Comparison of ENCODE assay signal across 29 cellular contexts in genomic region chr6:151252626-151253025, GRCh38.
"Had no signal": no experiment of that assay in that cellular context is flagged by ENCODE, and none has a peak within 500 bp of the region (broad histone marks: within the 10 kb centered on the region; RNA-seq: fewer than 3 reads in every experiment).

No MANE protein-coding gene starts in this region.

- DNase-seq: activated CD4-positive, alpha-beta T cell treated with anti-CD3 and anti-CD28 coated beads for 36 hours; activated CD4-positive, CD25-positive, alpha-beta regulatory T cell; activated CD8-positive, alpha-beta memory T cell treated with anti-CD3 and anti-CD28 coated beads, Interleukin-2, amount 10 ng/mL, durations not matched to agents 7 days and 5 days; activated CD8-positive, alpha-beta T cell treated with anti-CD3 and anti-CD28 coated beads, Interleukin-2, amount 10 ng/mL, durations not matched to agents 7 days and 5 days; activated naive CD4-positive, alpha-beta T cell; activated naive CD8-positive, alpha-beta T cell treated with anti-CD3 and anti-CD28 coated beads for 36 hours; activated T-cell treated with anti-CD3 and anti-CD28 coated beads, Interleukin-2, amount 50 U/mL, for 48 hours; adrenal gland; dermis blood vessel endothelial cell; effector CD4-positive, alpha-beta T cell; foreskin melanocyte; left lung; mesendoderm; nucleus accumbens; psoas muscle; stimulated activated CD4-positive, alpha-beta T cell treated with anti-CD3 and anti-CD28 coated beads, Interleukin-1b, Interleukin-23, amount 100 ng/mL, for 48 hours; stimulated activated CD4-positive, alpha-beta T cell treated with anti-CD3 and anti-CD28 coated beads, Interleukin-4, amount 100 ng/mL, for 4 hours; stimulated activated CD8-positive, alpha-beta memory T cell treated with anti-CD3 and anti-CD28 coated beads, Interleukin-4, amount 100 ng/mL, for 48 hours; stimulated activated naive CD8-positive, alpha-beta T cell treated with anti-CD3 and anti-CD28 coated beads, Interleukin-15, amount 100 ng/mL, for 72 hours; T-cell had no signal

- H3K27me3 Mint-ChIP-seq: brain had no signal

- ATAC-seq: activated CD4-positive, alpha-beta T cell treated with anti-CD3 and anti-CD28 coated beads for 36 hours; activated CD8-positive, alpha-beta memory T cell treated with anti-CD3 and anti-CD28 coated beads, Interleukin-2, amount 10 ng/mL, durations not matched to agents 7 days and 5 days; activated CD8-positive, alpha-beta T cell treated with anti-CD3 and anti-CD28 coated beads, Interleukin-2, amount 10 ng/mL, durations not matched to agents 7 days and 5 days; left lung; psoas muscle; stimulated activated memory B cell treated with anti-CD40 and anti-IgM and Interleukin-4, amounts not matched to agents 10 μg/mL and 1 μg/mL and 100 μg/mL, for 72 hours; stimulated activated naive CD8-positive, alpha-beta T cell treated with anti-CD3 and anti-CD28 coated beads, Interleukin-15, amount 100 ng/mL, for 72 hours; T-cell had no signal

- H3K9ac ChIP-seq: parathyroid adenoma had no signal

- H3K27ac ChIP-seq: adrenal gland, ascending aorta, left lung, parathyroid adenoma, psoas muscle had no signal

- H3K27me3 ChIP-seq: adrenal gland, ascending aorta, esophagus muscularis mucosa, left lung had no signal

- H3K4me1 ChIP-seq: adrenal gland, parathyroid adenoma, psoas muscle had no signal

- H3K36me3 Mint-ChIP-seq: activated CD8-positive, alpha-beta memory T cell treated with anti-CD3 and anti-CD28 coated beads, Interleukin-2, amount 10 ng/mL, durations not matched to agents 7 days and 5 days; activated naive CD8-positive, alpha-beta T cell treated with anti-CD3 and anti-CD28 coated beads for 36 hours; stimulated activated memory B cell treated with anti-CD40 and anti-IgM and Interleukin-4, amounts not matched to agents 10 μg/mL and 1 μg/mL and 100 μg/mL, for 72 hours; T-cell had no signal

- H3K9me3 Mint-ChIP-seq: activated naive CD8-positive, alpha-beta T cell treated with anti-CD3 and anti-CD28 coated beads for 36 hours; activated T-helper 2 cell treated with anti-CD3 and anti-CD28 coated beads, Interferon-gamma antibody, Interleukin-2, Interleukin-4, amounts not matched to agents 10 μg/mL and 5 μg/mL and 100 μg/mL, durations not matched to agents 14 hours and 24 hours and 36 hours; stimulated activated memory B cell treated with anti-CD40 and anti-IgM and Interleukin-4, amounts not matched to agents 10 μg/mL and 1 μg/mL and 100 μg/mL, for 72 hours; stimulated activated naive CD8-positive, alpha-beta T cell treated with anti-CD3 and anti-CD28 coated beads, Interleukin-15, amount 100 ng/mL, for 72 hours; T-cell; T-helper 2 cell treated with Interferon-gamma antibody and Interleukin-4, amounts not matched to agents 5 μg/mL and 100 μg/mL, for 36 hours had no signal

- H3K4me1 Mint-ChIP-seq: activated CD8-positive, alpha-beta memory T cell treated with anti-CD3 and anti-CD28 coated beads, Interleukin-2, amount 10 ng/mL, durations not matched to agents 7 days and 5 days; activated naive CD8-positive, alpha-beta T cell treated with anti-CD3 and anti-CD28 coated beads for 36 hours; stimulated activated memory B cell treated with anti-CD40 and anti-IgM and Interleukin-4, amounts not matched to agents 10 μg/mL and 1 μg/mL and 100 μg/mL, for 72 hours; T-cell had no signal

- H3K4me2 ChIP-seq: smooth muscle cell had no signal

- H3K36me3 ChIP-seq: adrenal gland, ascending aorta, esophagus muscularis mucosa, left lung had no signal

- H3K9me3 ChIP-seq: adrenal gland, ascending aorta, esophagus muscularis mucosa, left lung, psoas muscle had no signal

- H3K4me3 Mint-ChIP-seq: activated CD4-positive, alpha-beta T cell treated with anti-CD3 and anti-CD28 coated beads for 36 hours; activated CD8-positive, alpha-beta memory T cell treated with anti-CD3 and anti-CD28 coated beads, Interleukin-2, amount 10 ng/mL, durations not matched to agents 7 days and 5 days; activated CD8-positive, alpha-beta T cell treated with anti-CD3 and anti-CD28 coated beads, Interleukin-2, amount 10 ng/mL, durations not matched to agents 7 days and 5 days; activated naive CD8-positive, alpha-beta T cell treated with anti-CD3 and anti-CD28 coated beads for 36 hours; brain; stimulated activated memory B cell treated with anti-CD40 and anti-IgM and Interleukin-4, amounts not matched to agents 10 μg/mL and 1 μg/mL and 100 μg/mL, for 72 hours; stimulated activated naive CD8-positive, alpha-beta T cell treated with anti-CD3 and anti-CD28 coated beads, Interleukin-15, amount 100 ng/mL, for 72 hours; T-cell; T-helper 2 cell treated with Interferon-gamma antibody and Interleukin-4, amounts not matched to agents 5 μg/mL and 100 μg/mL, for 36 hours had no signal

- H3K4me3 ChIP-seq: adrenal gland, ascending aorta, esophagus muscularis mucosa, left lung, lung, psoas muscle, smooth muscle cell had no signal

- H3K27ac Mint-ChIP-seq: activated CD4-positive, alpha-beta T cell treated with anti-CD3 and anti-CD28 coated beads for 36 hours; activated CD8-positive, alpha-beta memory T cell treated with anti-CD3 and anti-CD28 coated beads, Interleukin-2, amount 10 ng/mL, durations not matched to agents 7 days and 5 days; activated CD8-positive, alpha-beta T cell treated with anti-CD3 and anti-CD28 coated beads, Interleukin-2, amount 10 ng/mL, durations not matched to agents 7 days and 5 days; activated naive CD8-positive, alpha-beta T cell treated with anti-CD3 and anti-CD28 coated beads for 36 hours; activated T-helper 2 cell treated with anti-CD3 and anti-CD28 coated beads, Interferon-gamma antibody, Interleukin-2, Interleukin-4, amounts not matched to agents 10 μg/mL and 5 μg/mL and 100 μg/mL, durations not matched to agents 14 hours and 24 hours and 36 hours; stimulated activated memory B cell treated with anti-CD40 and anti-IgM and Interleukin-4, amounts not matched to agents 10 μg/mL and 1 μg/mL and 100 μg/mL, for 72 hours; stimulated activated naive CD8-positive, alpha-beta T cell treated with anti-CD3 and anti-CD28 coated beads, Interleukin-15, amount 100 ng/mL, for 72 hours; T-cell; T-helper 2 cell treated with Interferon-gamma antibody and Interleukin-4, amounts not matched to agents 5 μg/mL and 100 μg/mL, for 36 hours had no signal
